28 cellular contexts compared by ENCODE assay signal in genomic region chr1:46812996-46813857, GRCh38. TPM values are rescaled to one million over a fixed set of nuclear protein-coding genes. Genes with fewer than 3 reads are reported as not detected.
"Had no signal": no experiment of that assay in that cellular context is flagged by ENCODE, and none has a peak within 500 bp of the region (broad histone marks: within the 10 kb centered on the region; RNA-seq: fewer than 3 reads in every experiment).

No MANE protein-coding gene starts in this region.

- H3K27ac Mint-ChIP-seq: effector memory CD8-positive, alpha-beta T cell; natural killer cell treated with Interleukin-12 subunit alpha and Interleukin-12 subunit beta and Interleukin-15 and Interleukin-18, amount 100 ng/mL, for 72 hours; progenitor cell of endocrine pancreas had no signal

- H3K4me1 Mint-ChIP-seq: neural crest cell had no signal

- H3K36me3 Mint-ChIP-seq: natural killer cell treated with Interleukin-12 subunit alpha and Interleukin-12 subunit beta and Interleukin-15 and Interleukin-18, amount 100 ng/mL, for 72 hours had no signal

- H2AFZ ChIP-seq: hepatocyte, parathyroid adenoma had no signal

- H3K27me3 ChIP-seq: colonic mucosa, gastroesophageal sphincter, heart left ventricle, hepatocyte, left lung, neutrophil, stomach, thyroid gland, vagina had no signal

- H3K27ac ChIP-seq: colonic mucosa, hepatocyte, left lung, lower lobe of right lung, neutrophil, parathyroid adenoma, stomach, thyroid gland, vagina had no signal

- H3K9me3 Mint-ChIP-seq: effector memory CD8-positive, alpha-beta T cell; natural killer cell treated with Interleukin-12 subunit alpha and Interleukin-12 subunit beta and Interleukin-15 and Interleukin-18, amount 100 ng/mL, for 72 hours had no signal

- H3K4me1 ChIP-seq: colonic mucosa, gastroesophageal sphincter, left lung, parathyroid adenoma, stomach, thyroid gland, vagina had no signal

- DNase-seq: colonic mucosa; dermis blood vessel endothelial cell; effector memory CD8-positive, alpha-beta T cell; foreskin fibroblast; heart left ventricle; left cardiac atrium; left lung; lower lobe of right lung; stimulated activated CD4-positive, alpha-beta T cell treated with anti-CD3 and anti-CD28 coated beads, Interleukin-12 subunit alpha, Interleukin-12 subunit beta, amount 100 ng/mL, for 4 hours; stimulated activated CD4-positive, alpha-beta T cell treated with anti-CD3 and anti-CD28 coated beads, Interleukin-1b, Interleukin-23, amount 100 ng/mL, for 48 hours; stimulated activated CD4-positive, alpha-beta T cell treated with anti-CD3 and anti-CD28 coated beads, Interleukin-4, amount 100 ng/mL, for 1 hour; stimulated activated CD8-positive, alpha-beta memory T cell treated with anti-CD3 and anti-CD28 coated beads, Interleukin-4, amount 100 ng/mL, for 48 hours; stimulated activated naive CD4-positive, alpha-beta T cell treated with Interleukin-2 at 50 U/mL for 16 hours; stomach; thyroid gland; trophoblast cell had no signal

- H3K9me3 ChIP-seq: colonic mucosa, left lung, lower lobe of right lung, neutrophil, thyroid gland, vagina had no signal

- H3K79me2 ChIP-seq: hepatocyte, parathyroid adenoma had no signal

- H3K4me3 ChIP-seq: colonic mucosa, gastroesophageal sphincter, heart left ventricle, hepatocyte, left lung, lower lobe of right lung, smooth muscle cell, stomach, thyroid gland, vagina had no signal

- H3K4me2 ChIP-seq: hepatocyte, smooth muscle cell had no signal

- ATAC-seq: effector memory CD8-positive, alpha-beta T cell; gastroesophageal sphincter; left lung; sciatic nerve had no signal

- H3K36me3 ChIP-seq: colonic mucosa, left lung, neutrophil, stomach, vagina had no signal

- H3K4me3 Mint-ChIP-seq: effector memory CD8-positive, alpha-beta T cell; natural killer cell treated with Interleukin-12 subunit alpha and Interleukin-12 subunit beta and Interleukin-15 and Interleukin-18, amount 100 ng/mL, for 72 hours; neural crest cell had no signal

- H3K27me3 Mint-ChIP-seq: progenitor cell of endocrine pancreas had no signal

RNA-seq across cellular contexts. Expression of gene CYP4B1, which starts 14.4 kb away (rescaled TPM):
- total RNA-seq: chondrocyte; kidney epithelial cell; natural killer cell treated with Interleukin-12 subunit alpha and Interleukin-12 subunit beta and Interleukin-15 and Interleukin-18, amount 100 ng/mL, for 72 hours; neural crest cell; progenitor cell of endocrine pancreas; smooth muscle cell had no signal
- polyA plus RNA-seq: smooth muscle cell had no signal
